Comparison of ENCODE assay signal across 9 cellular contexts in the genomic region with DNA sequence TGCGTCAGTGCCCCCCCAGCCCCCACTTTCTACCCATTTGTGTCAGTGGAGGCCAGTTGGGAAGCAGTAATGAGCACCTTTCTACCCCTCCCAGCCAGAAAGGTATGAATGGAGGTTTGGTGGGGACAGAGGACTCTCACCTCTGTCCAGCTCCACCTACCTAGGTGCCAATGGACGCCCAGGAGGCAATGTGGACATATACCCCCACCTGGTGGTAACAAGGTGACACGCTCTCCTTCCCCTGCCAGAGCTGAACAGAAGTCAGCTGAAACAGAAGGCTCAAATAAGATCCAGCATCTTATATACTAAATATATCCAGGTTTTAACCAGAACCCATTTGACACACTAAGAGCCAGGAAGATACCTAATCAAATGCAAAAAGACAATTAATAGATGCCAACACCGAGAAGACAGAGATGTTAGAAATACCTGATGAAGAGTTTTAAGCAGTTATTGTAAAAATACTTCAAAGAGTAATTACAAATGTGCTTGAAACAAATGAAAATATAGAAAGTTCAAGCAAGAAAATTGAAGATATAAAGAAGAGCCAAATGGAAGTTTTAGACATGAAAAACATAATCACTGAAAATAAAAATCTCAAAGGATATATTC. TPM values are rescaled to one million over a fixed set of nuclear protein-coding genes. Genes with fewer than 3 reads are reported as not detected.
DNase-seq lines count a peak whose midpoint lies in the region; ATAC-seq and TF ChIP-seq lines count a peak whose summit lies in the region.
"Had no signal": no experiment of that assay in that cellular context is flagged by ENCODE, and none has a peak within 500 bp of the region (broad histone marks: within the 10 kb centered on the region; RNA-seq: fewer than 3 reads in every experiment).

No MANE protein-coding gene starts in this region.

- no peaks in the 10 kb centered on the region for H3K9me2 ChIP-seq in GM23338 (ENCODE audit: insufficient read depth)

- no peaks in the 10 kb centered on the region for H3K27me3 Mint-ChIP-seq in GM23338 (ENCODE audit: insufficient read depth, low read depth, poor library complexity)

- H3K27ac ChIP-seq in GM23338 (ENCODE audit: low read depth), result no peak overlapping the region

- H3K27ac Mint-ChIP-seq in GM23338, result no peak overlapping the region

- no peaks in the 10 kb centered on the region for H3K36me3 Mint-ChIP-seq in GM23338 (ENCODE audit: low read depth)

- peak; percentile 90 to 98 for TF ChIP-seq CTCF in GM23338 (conservative IDR thresholded peaks at IDR 0.05; ENCODE audit: low read depth in 2 of 2)

- H3K4me1 Mint-ChIP-seq in GM23338, result no peaks in the 10 kb centered on the region

- no peaks in the 10 kb centered on the region for H3K4me1 ChIP-seq in GM23338 (ENCODE audit: insufficient read depth)

- H3F3A ChIP-seq in GM23338 (replicated peaks; ENCODE audit: low read depth), result no peaks in the 10 kb centered on the region

- no peak overlapping the region for H3K4me3 ChIP-seq in GM23338

- no peaks in the 10 kb centered on the region for H3K79me2 ChIP-seq in GM23338 (replicated peaks; ENCODE audit: insufficient read depth)

- no peaks in the 10 kb centered on the region for H3K27me3 ChIP-seq in GM23338 (ENCODE audit: insufficient read depth)

- H3K4me2 ChIP-seq in GM23338, result no peak overlapping the region

- no peak overlapping the region for H2AFZ ChIP-seq in GM23338

- peak; percentile 98 for ATAC-seq in GM23338
- ATAC-seq in GM18858 (IDR thresholded peaks at IDR 0.05; ENCODE audit: unreplicated experiment), result no peak

- no peak overlapping the region for H3K4me3 Mint-ChIP-seq in GM23338

- DNase-seq in D341Med (ENCODE audit: low spot score) (peak; percentile 61), GM23338 (ENCODE audit: low spot score) (peak; percentile 84), RPMI8226 (peak; percentile 26), iris pigment epithelial cell (ENCODE audit: low read depth) (peak; percentile 12), NCI-H1694 treated with DMSO at 0.1 percent for 48 hours (lab: John Stamatoyannopoulos, UW) (no peak), DMS79 (lab: John Stamatoyannopoulos, UW) (no peak)
- no peak for DNase-seq in activated CD8-positive, alpha-beta memory T cell treated with anti-CD3 and anti-CD28 coated beads, Interleukin-2, amount 50 U/mL, for 4 hours
- DNase-seq: T-helper 2 cell had no signal

- H3K9me3 Mint-ChIP-seq in GM23338, result no peaks in the 10 kb centered on the region; the same call in 2 of the 3 replicates

- H3K36me3 ChIP-seq in GM23338 (ENCODE audit: insufficient read depth), result no peaks in the 10 kb centered on the region

- H4K20me1 ChIP-seq in GM23338 (replicated peaks; ENCODE audit: insufficient read depth), result no peaks in the 10 kb centered on the region

TF ChIP-seq in GM23338, 12 proteins besides CTCF, POLR2A, EP300 and RAD21:
- TF ChIP-seq CREB1 (CRISPR knock-in tag; IDR thresholded peaks at IDR 0.05; ENCODE audit: low read depth), result no peak
- no peak for TF ChIP-seq STAT1 (IDR thresholded peaks at IDR 0.05; ENCODE audit: unreplicated experiment)
- no peak for TF ChIP-seq ZNF462 (CRISPR knock-in tag; IDR thresholded peaks at IDR 0.05)
- no peak for TF ChIP-seq EZH2phosphoT487 (IDR thresholded peaks at IDR 0.05; ENCODE audit: unreplicated experiment)
TF ChIP-seq in GM23338: peak in this region for 0.

RNA-seq across cellular contexts. Expression of gene SORCS3, which starts 18.4 kb away (rescaled TPM):
- 1.4 TPM in 2 replicates for total RNA-seq in GM23338 (2014; rRNA removed; shearing (Covaris generic))
- 0.37 and 0.43 TPM in 2 replicates for polyA plus RNA-seq in GM23338 (2016; fragmentation: Nextera tagmentation; extraction: Ambion mirVana)

Comparison
In these comparisons a context has a peak if more than half of its experiments do, and no peak if none do; other contexts are left out.
1. DNase-seq: peak in D341Med (single experiment), GM23338 (single experiment), RPMI8226 (single experiment) and iris pigment epithelial cell (single experiment); none in NCI-H1694 treated with DMSO at 0.1 percent for 48 hours (single experiment), activated CD8-positive, alpha-beta memory T cell treated with anti-CD3 and anti-CD28 coated beads, Interleukin-2, amount 50 U/mL, for 4 hours (single experiment) and DMS79 (single experiment).